Comparison of ENCODE assay signal across 19 cellular contexts in the genomic region with DNA sequence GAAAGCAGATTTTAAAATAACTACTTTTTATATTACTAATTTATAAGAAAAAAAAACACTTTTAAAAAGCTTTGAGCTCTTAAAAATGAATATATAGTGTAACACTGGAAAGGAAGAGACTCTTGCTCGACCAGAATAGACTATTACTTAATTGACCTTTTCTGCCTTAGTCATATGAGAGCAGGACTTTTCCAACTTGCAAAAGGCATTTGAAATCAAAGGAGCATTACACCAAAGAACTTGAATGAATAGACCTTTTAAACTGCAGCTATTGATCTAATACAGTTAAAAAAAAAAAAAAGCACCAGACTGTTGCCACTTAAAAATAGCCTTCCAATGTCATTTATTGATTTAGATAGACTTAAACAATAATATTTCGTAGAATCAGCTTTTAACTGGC.
"Had no signal": no experiment of that assay in that cellular context is flagged by ENCODE, and none has a peak within 500 bp of the region (broad histone marks: within the 10 kb centered on the region; RNA-seq: fewer than 3 reads in every experiment).

No MANE protein-coding gene starts in this region.

- H3K27me3 ChIP-seq: esophagus muscularis mucosa, foreskin keratinocyte, gastrocnemius medialis, heart right ventricle, left lung had no signal

- H3K4me3 ChIP-seq: coronary artery, dorsolateral prefrontal cortex, esophagus muscularis mucosa, gastrocnemius medialis, heart right ventricle, left lung, lower lobe of right lung, mucosa of descending colon had no signal

- H3K4me1 ChIP-seq: esophagus muscularis mucosa, foreskin keratinocyte, gastrocnemius medialis, heart right ventricle, left lung, lower lobe of right lung had no signal

- DNase-seq: dermis blood vessel endothelial cell; dorsolateral prefrontal cortex; effector CD4-positive, alpha-beta T cell; effector memory CD4-positive, alpha-beta T cell; foreskin keratinocyte; gastrocnemius medialis; glutamatergic neuron; head of caudate nucleus; heart right ventricle; hippocampal formation; left cardiac atrium; left lung; left ventricle myocardium superior; lower lobe of right lung; mesenchymal stem cell; mucosa of descending colon; naive B cell had no signal

- H3K27ac ChIP-seq: coronary artery, dorsolateral prefrontal cortex, esophagus muscularis mucosa, foreskin keratinocyte, gastrocnemius medialis, heart right ventricle, left lung, lower lobe of right lung had no signal

- H3K36me3 ChIP-seq: esophagus muscularis mucosa, gastrocnemius medialis, heart right ventricle, left lung, lower lobe of right lung had no signal

- H3K9me3 ChIP-seq: esophagus muscularis mucosa, gastrocnemius medialis, left lung, lower lobe of right lung, mucosa of descending colon had no signal
